In genomic region chr11:17208257-17208999, GRCh38 we compare ENCODE assay signal across 8 cellular contexts. TPM values are rescaled to one million over a fixed set of nuclear protein-coding genes. Genes with fewer than 3 reads are reported as not detected.
DNase-seq lines count a peak whose midpoint lies in the region; ATAC-seq and TF ChIP-seq lines count a peak whose summit lies in the region.

No MANE protein-coding gene starts in this region.

- H2AFZ ChIP-seq in ACC112 (ENCODE audit: low read length, unreplicated experiment) = peak overlapping the region; percentile 63

- peak; percentile 49 for ATAC-seq in GM18505 (IDR thresholded peaks at IDR 0.05; ENCODE audit: unreplicated experiment)
- peak; percentile 73 for ATAC-seq in HG02938 (IDR thresholded peaks at IDR 0.05; ENCODE audit: unreplicated experiment)
- peak; percentile 58 for ATAC-seq in left lobe of liver

- H3K4me1 Mint-ChIP-seq in dendritic cell treated with granulocyte-macrophage colony-stimulating factor and Interleukin-4, amounts not matched to agents 40 ng/mL and 50 ng/mL, for 4 days (ENCODE audit: low read depth) = peaks cover 58% of the 10 kb centered on the region

- H3K36me3 ChIP-seq in ACC112 (ENCODE audit: insufficient read depth, low read length) = no peaks in the 10 kb centered on the region

- peaks cover 36% of the 10 kb centered on the region for H3K79me2 ChIP-seq in ACC112 (ENCODE audit: control insufficient read depth, insufficient read depth, low read length, unreplicated experiment)

- H3K27ac ChIP-seq in ACC112 (ENCODE audit: low read depth, low read length) = peak overlapping the region; percentile 78

- no peaks in the 10 kb centered on the region for H3K27me3 ChIP-seq in ACC112 (ENCODE audit: insufficient read depth, low read length)

- TF ChIP-seq POLR2A in GM18505 (IDR thresholded peaks at IDR 0.05; ENCODE audit: borderline replicate concordance, extremely low read depth, insufficient read depth, insufficient read length) = no peak

- peak overlapping the region; percentile 93 for H3K27ac Mint-ChIP-seq in dendritic cell treated with granulocyte-macrophage colony-stimulating factor and Interleukin-4, amounts not matched to agents 40 ng/mL and 50 ng/mL, for 4 days

- H3K4me1 ChIP-seq in ACC112 (ENCODE audit: control insufficient read depth, insufficient read depth, low read length, unreplicated experiment) = peaks cover 13% of the 10 kb centered on the region

- peaks cover 15% of the 10 kb centered on the region for H3K36me3 Mint-ChIP-seq in dendritic cell treated with granulocyte-macrophage colony-stimulating factor and Interleukin-4, amounts not matched to agents 40 ng/mL and 50 ng/mL, for 4 days (ENCODE audit: low read depth)

- DNase-seq in NCI-H1694 (lab: John Stamatoyannopoulos, UW) (peak; percentile 46), T1000 (lab: John Stamatoyannopoulos, UW) (peak; percentile 10), left lobe of liver (ENCODE audit: low spot score) (no peak)
- peak; percentile 9 for DNase-seq in stimulated activated CD8-positive, alpha-beta memory T cell treated with anti-CD3 and anti-CD28 coated beads, Interleukin-12 subunit alpha, Interleukin-12 subunit beta, amount 100 ng/mL, for 24 hours (ENCODE audit: extremely low read depth)

- H3K4me3 Mint-ChIP-seq in dendritic cell treated with granulocyte-macrophage colony-stimulating factor and Interleukin-4, amounts not matched to agents 40 ng/mL and 50 ng/mL, for 4 days = peak overlapping the region; percentile 88

- intact Hi-C loops in dendritic cell treated with granulocyte-macrophage colony-stimulating factor and Interleukin-4, amounts not matched to agents 40 ng/mL and 50 ng/mL, for 4 days (cut with micrococcal nuclease) = loop anchor here (5.0 kb wide), 3 partner anchors 46 to 144 kb away; partner anchors contain the start of genes NCR3LG1 and RPS13

- no peaks in the 10 kb centered on the region for H3K9me3 Mint-ChIP-seq in dendritic cell treated with granulocyte-macrophage colony-stimulating factor and Interleukin-4, amounts not matched to agents 40 ng/mL and 50 ng/mL, for 4 days

- H3K27me3 Mint-ChIP-seq in dendritic cell treated with granulocyte-macrophage colony-stimulating factor and Interleukin-4, amounts not matched to agents 40 ng/mL and 50 ng/mL, for 4 days = no peaks in the 10 kb centered on the region

- peak overlapping the region; percentile 81 for H3K4me3 ChIP-seq in ACC112 (ENCODE audit: low read depth, low read length)

RNA-seq across cellular contexts. Expression of gene PIK3C2A, which starts 0.6 kb away (rescaled TPM):
- total RNA-seq in left lobe of liver = 20.5 TPM
